In the genomic region with DNA sequence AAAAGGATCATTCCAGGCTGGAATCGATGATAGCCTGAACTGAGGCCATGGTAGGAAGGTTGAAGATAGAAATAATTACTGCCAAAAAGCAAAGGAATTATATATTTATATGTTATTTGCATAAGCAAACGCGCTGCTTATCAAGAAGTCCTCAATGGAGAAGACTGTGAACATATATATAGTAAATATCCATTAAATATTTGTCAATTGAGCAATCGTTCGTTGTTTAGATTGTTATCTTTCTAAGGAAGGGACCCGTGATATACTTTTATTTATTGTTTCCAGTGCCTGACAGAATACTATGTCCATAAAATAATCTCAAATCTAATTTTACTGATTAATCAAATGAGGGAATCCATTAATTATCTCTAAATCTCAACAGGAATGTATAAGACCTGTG, we compare ENCODE assay signal across 15 cellular contexts. TPM values are rescaled to one million over a fixed set of nuclear protein-coding genes. Genes with fewer than 3 reads are reported as not detected.
DNase-seq lines count a peak whose midpoint lies in the region; ATAC-seq and TF ChIP-seq lines count a peak whose summit lies in the region.
"Had no signal": no experiment of that assay in that cellular context is flagged by ENCODE, and none has a peak within 500 bp of the region (broad histone marks: within the 10 kb centered on the region; RNA-seq: fewer than 3 reads in every experiment).

No MANE protein-coding gene starts in this region.

- H3K9me3 ChIP-seq in heart right ventricle = no peaks in the 10 kb centered on the region
- H3K9me3 ChIP-seq in MG63 = no peaks in the 10 kb centered on the region
- no peaks in the 10 kb centered on the region for H3K9me3 ChIP-seq in mammary epithelial cell (replicated peaks; ENCODE audit: insufficient read depth, low read length)
- no peaks in the 10 kb centered on the region for H3K9me3 ChIP-seq in skeletal muscle tissue (ENCODE audit: control insufficient read depth in 3 of 3, low read length in 3 of 3)

- dilution Hi-C loops in mammary epithelial cell (cut with HindIII; ENCODE audit: low sequenced_read_pairs) = no loop called here

- ATAC-seq in heart right ventricle = no peak
- ATAC-seq in GM18858 (IDR thresholded peaks at IDR 0.05; ENCODE audit: unreplicated experiment) = no peak

- TF ChIP-seq CTCF in heart right ventricle (IDR thresholded peaks at IDR 0.05) (no peak), mammary epithelial cell (conservative IDR thresholded peaks at IDR 0.05 in 1 of 2, IDR thresholded peaks at IDR 0.05 in 1 of 2; ENCODE audit: extremely low read depth in 1 of 2, insufficient read depth in 1 of 2, low read depth in 1 of 2, low read length in 2 of 2) (no peak), dorsolateral prefrontal cortex (IDR thresholded peaks at IDR 0.05 in 54 of 56, conservative IDR thresholded peaks at IDR 0.05 in 2 of 56; ENCODE audit: low read depth in 1 of 56, partially characterized antibody in 56 of 56) (no peak)

- H4K20me1 ChIP-seq in mammary epithelial cell (ENCODE audit: insufficient read depth, low read length) = no peaks in the 10 kb centered on the region

- peak overlapping the region; percentile 58 for H3K4me2 ChIP-seq in mammary epithelial cell (ENCODE audit: insufficient read depth, low read depth, low read length)

- 88% methylated on average over 6 of the region's 6 CpGs for WGBS in heart right ventricle, 2 donors
- 100% methylated on average over 6 of the region's 6 CpGs for WGBS in mammary epithelial cell (ENCODE audit: low coverage, missing lambda C conversion rate)

- no TSS peak for BruUV-seq in mammary epithelial cell (replicated peaks; lab: Mats Ljungman, UMichigan)

- no peaks in the 10 kb centered on the region for H3K27me3 ChIP-seq in heart right ventricle
- H3K27me3 ChIP-seq in MG63 = no peaks in the 10 kb centered on the region
- no peaks in the 10 kb centered on the region for H3K27me3 ChIP-seq in mammary epithelial cell (ENCODE audit: insufficient read depth, low read length)
- H3K27me3 ChIP-seq in skeletal muscle tissue (ENCODE audit: control insufficient read depth in 3 of 3, insufficient read depth in 3 of 3, low read length in 3 of 3) = no peaks in the 10 kb centered on the region
- no peaks in the 10 kb centered on the region for H3K27me3 ChIP-seq in dorsolateral prefrontal cortex

- H3K4me1 ChIP-seq in heart right ventricle (peaks cover 0 to 25% (median 4%) of the 10 kb centered on the region in 9 donors), mammary epithelial cell (ENCODE audit: insufficient read depth, low read length) (peaks cover 39% of the 10 kb centered on the region), skeletal muscle tissue (ENCODE audit: control insufficient read depth in 3 of 3, insufficient read depth in 3 of 3, low read length in 3 of 3) (peaks cover 0 to 14% (median 3%) of the 10 kb centered on the region in 3 donors)

- H3K9ac ChIP-seq in mammary epithelial cell (ENCODE audit: insufficient read depth, low read length) = no peak overlapping the region
- H3K9ac ChIP-seq in skeletal muscle tissue (ENCODE audit: low read depth in 1 of 3, low read length in 3 of 3) = peak overlapping the region; percentile 70 to 82 (median 79)

- DNase-seq in heart right ventricle = no peak
- no peak for DNase-seq in cardiac septum (ENCODE audit: low spot score)
- DNase-seq in MG63 = no peak
- DNase-seq in mammary epithelial cell = no peak
- DNase-seq in SHP77 (lab: John Stamatoyannopoulos, UW) = no peak
- DNase-seq in dorsolateral prefrontal cortex = no peak
- DNase-seq: C1 segment of cervical spinal cord, DMS153, NCI-H1436, NCI-H2029 treated with DMSO at 0.1 percent for 48 hours, NCI-H748 treated with DMSO at 0.1 percent for 48 hours, OCI-M1 had no signal

- H3K4me3 ChIP-seq in heart right ventricle = no peak overlapping the region
- peak overlapping the region; percentile 44 for H3K4me3 ChIP-seq in MG63
- H3K4me3 ChIP-seq in mammary epithelial cell (replicated peaks in 1 of 3; ENCODE audit: insufficient read depth in 1 of 3, low read depth in 2 of 3, low read length in 3 of 3) = no peak overlapping the region
- no peak overlapping the region for H3K4me3 ChIP-seq in skeletal muscle tissue (ENCODE audit: low read length in 3 of 3)
- no peak overlapping the region for H3K4me3 ChIP-seq in dorsolateral prefrontal cortex

- intact Hi-C loops in heart right ventricle (cut with DNase I) (loop anchor here in 5 of 10 donors (2.0 to 10.0 kb wide), 4 partner anchors 30 to 218 kb away; no protein-coding TSS in a partner anchor), cardiac septum (cut with DNase I) (no loop called here), mammary epithelial cell (cut with micrococcal nuclease) (no loop called here), dorsolateral prefrontal cortex (cut with DNase I) (loop anchor here in 1 of 2 donors (10.0 kb wide), 2 partner anchors 68 to 128 kb away; no protein-coding TSS in a partner anchor)

- H3K79me2 ChIP-seq in mammary epithelial cell (ENCODE audit: insufficient read depth, low read length) = no peaks in the 10 kb centered on the region

- in situ Hi-C loops in mammary epithelial cell (cut with MboI; ENCODE audit: low sequenced_read_pairs in 2 of 2) = loop anchor here (5.0 to 10.0 kb wide), 3 partner anchors 70 to 218 kb away; no protein-coding TSS in a partner anchor

- H3K36me3 ChIP-seq in heart right ventricle (no peaks in the 10 kb centered on the region), MG63 (peaks cover 5% of the 10 kb centered on the region; the same call in 1 of the 2 replicates), mammary epithelial cell (ENCODE audit: insufficient read depth, low read length) (peaks cover 2% of the 10 kb centered on the region), skeletal muscle tissue (ENCODE audit: control insufficient read depth in 3 of 3, insufficient read depth in 3 of 3, low read length in 3 of 3) (no peaks in the 10 kb centered on the region)

- H3K27ac ChIP-seq in heart right ventricle (peak overlapping the region in 9 of 10 donors; percentile 16 to 89 (median 75)), mammary epithelial cell (ENCODE audit: insufficient read depth, low read depth, low read length) (peak overlapping the region; percentile 61), skeletal muscle tissue (ENCODE audit: low read depth, low read length) (peak overlapping the region; percentile 93), dorsolateral prefrontal cortex (no peak overlapping the region)
- H3K27ac ChIP-seq: HL-60 had no signal

- CTCF ChIA-PET in mammary epithelial cell (lab: Charles Lee; ENCODE audit: low non-redundant PET) = no interaction called here

- no peak overlapping the region for H2AFZ ChIP-seq in mammary epithelial cell (ENCODE audit: low read depth, low read length)

RNA-seq across cellular contexts. Expression of a gene that starts 11.8 kb away (rescaled TPM):
- total RNA-seq in heart right ventricle (10 to 100 TPM; 23.3 to 42.1 (median 32.3) TPM), cardiac septum (43.0 TPM), mammary epithelial cell (10 to 100 TPM; 79.4 to 88.7 TPM), skeletal muscle tissue (64.7 TPM), dorsolateral prefrontal cortex (100 to 1,000 TPM in 20 of 120 experiments, 10 to 100 TPM in 100; 64.1 to 139 (median 86.7) TPM)
- polyA plus RNA-seq in heart right ventricle (10 to 100 TPM in 1 of 2 donors, 1 to 10 TPM in 1; 10.0 to 18.5 TPM), mammary epithelial cell (18.6 TPM)
- 129 and 171 TPM in 2 replicates for total RNA-seq in MG63 (2014; rRNA removed; shearing (Covaris generic); ENCODE audit: low replicate concordance)
- polyA minus RNA-seq in mammary epithelial cell = 31.3 TPM

RNA-seq across cellular contexts. Expression of a gene that starts 22.4 kb away (rescaled TPM):
- total RNA-seq in heart right ventricle (100 to 1,000 TPM in 8 of 10 donors, 10 to 100 TPM in 2; 86.5 to 302 (median 175) TPM), cardiac septum (196 TPM), mammary epithelial cell (1 to 10 TPM; 1.8 to 3.0 TPM), skeletal muscle tissue (57.4 TPM), dorsolateral prefrontal cortex (under 1 TPM in 55 of 120 experiments, not detected in 65; 0.07 to 0.59 (median 0.16) TPM)
- polyA plus RNA-seq in heart right ventricle (10 to 100 TPM; 27.1 to 67.2 TPM), mammary epithelial cell (2.2 TPM)
- total RNA-seq in MG63 (2014; rRNA removed; shearing (Covaris generic); ENCODE audit: low replicate concordance) = 28.9 and 31.3 TPM in 2 replicates
- polyA minus RNA-seq in mammary epithelial cell = 2.3 TPM

Comparison
In these comparisons a context has a peak if more than half of its experiments do, and no peak if none do; other contexts are left out.
1. H3K27ac ChIP-seq: peak in heart right ventricle (9 of 10), mammary epithelial cell (single experiment) and skeletal muscle tissue (single experiment); none in dorsolateral prefrontal cortex (0 of 59).